In the genomic region with DNA sequence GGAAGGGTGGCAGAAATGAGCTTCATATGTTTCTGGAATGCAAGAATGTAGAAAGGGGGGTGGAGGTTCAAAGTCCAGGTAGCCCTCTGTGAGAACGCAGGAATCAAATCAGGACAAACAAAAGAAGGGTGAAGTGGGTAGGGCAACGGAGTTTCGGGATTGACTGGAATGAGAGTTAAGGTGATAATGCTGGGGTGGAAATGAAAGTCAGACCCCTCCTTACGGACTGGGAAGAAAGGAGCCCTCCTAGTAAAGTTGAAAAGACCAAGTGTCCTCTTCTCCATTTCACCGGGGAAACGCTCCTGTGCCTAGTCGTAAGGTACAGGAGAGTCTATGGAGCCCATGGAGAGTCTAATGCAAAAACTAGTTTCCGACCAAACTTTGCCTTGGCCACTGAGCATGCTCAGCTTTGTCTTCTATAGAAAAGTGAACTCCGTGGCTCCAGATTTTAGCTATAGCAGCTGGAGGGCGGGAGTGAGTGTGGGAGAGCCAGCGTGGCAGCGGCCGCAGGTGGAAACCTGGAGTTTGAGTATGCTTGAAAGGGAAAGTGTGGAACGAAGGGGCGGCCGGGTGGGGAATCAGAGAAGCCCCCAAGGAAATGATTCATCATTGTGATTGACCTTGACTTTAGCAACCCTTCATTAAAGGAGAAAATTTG, we compare ENCODE assay signal across 1 cellular context.
TF ChIP-seq lines count a peak whose summit lies in the region.

No MANE protein-coding gene starts in this region.

TF ChIP-seq in HepG2, 621 proteins besides CTCF, POLR2A, EP300 and RAD21 (continued from another document and continues in another):
- TF ChIP-seq ARID5B (CRISPR knock-in tag; IDR thresholded peaks at IDR 0.05), result peak; percentile 91
- no peak for TF ChIP-seq SNAPC2 (CRISPR knock-in tag; IDR thresholded peaks at IDR 0.05)
- peak; percentile 27; the same call in 1 of the 2 replicates for TF ChIP-seq ZNF547 (CRISPR knock-in tag; IDR thresholded peaks at IDR 0.05)
- TF ChIP-seq, protein P1, sequence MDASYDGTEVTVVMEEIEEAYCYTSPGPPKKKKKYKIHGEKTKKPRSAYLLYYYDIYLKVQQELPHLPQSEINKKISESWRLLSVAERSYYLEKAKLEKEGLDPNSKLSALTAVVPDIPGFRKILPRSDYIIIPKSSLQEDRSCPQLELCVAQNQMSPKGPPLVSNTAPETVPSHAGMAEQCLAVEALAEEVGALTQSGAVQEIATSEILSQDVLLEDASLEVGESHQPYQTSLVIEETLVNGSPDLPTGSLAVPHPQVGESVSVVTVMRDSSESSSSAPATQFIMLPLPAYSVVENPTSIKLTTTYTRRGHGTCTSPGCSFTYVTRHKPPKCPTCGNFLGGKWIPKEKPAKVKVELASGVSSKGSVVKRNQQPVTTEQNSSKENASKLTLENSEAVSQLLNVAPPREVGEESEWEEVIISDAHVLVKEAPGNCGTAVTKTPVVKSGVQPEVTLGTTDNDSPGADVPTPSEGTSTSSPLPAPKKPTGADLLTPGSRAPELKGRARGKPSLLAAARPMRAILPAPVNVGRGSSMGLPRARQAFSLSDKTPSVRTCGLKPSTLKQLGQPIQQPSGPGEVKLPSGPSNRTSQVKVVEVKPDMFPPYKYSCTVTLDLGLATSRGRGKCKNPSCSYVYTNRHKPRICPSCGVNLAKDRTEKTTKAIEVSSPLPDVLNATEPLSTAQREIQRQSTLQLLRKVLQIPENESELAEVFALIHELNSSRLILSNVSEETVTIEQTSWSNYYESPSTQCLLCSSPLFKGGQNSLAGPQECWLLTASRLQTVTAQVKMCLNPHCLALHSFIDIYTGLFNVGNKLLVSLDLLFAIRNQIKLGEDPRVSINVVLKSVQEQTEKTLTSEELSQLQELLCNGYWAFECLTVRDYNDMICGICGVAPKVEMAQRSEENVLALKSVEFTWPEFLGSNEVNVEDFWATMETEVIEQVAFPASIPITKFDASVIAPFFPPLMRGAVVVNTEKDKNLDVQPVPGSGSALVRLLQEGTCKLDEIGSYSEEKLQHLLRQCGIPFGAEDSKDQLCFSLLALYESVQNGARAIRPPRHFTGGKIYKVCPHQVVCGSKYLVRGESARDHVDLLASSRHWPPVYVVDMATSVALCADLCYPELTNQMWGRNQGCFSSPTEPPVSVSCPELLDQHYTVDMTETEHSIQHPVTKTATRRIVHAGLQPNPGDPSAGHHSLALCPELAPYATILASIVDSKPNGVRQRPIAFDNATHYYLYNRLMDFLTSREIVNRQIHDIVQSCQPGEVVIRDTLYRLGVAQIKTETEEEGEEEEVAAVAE (CRISPR knock-in tag; IDR thresholded peaks at IDR 0.05; ENCODE audit: borderline replicate concordance), result no peak
- TF ChIP-seq, protein P2, sequence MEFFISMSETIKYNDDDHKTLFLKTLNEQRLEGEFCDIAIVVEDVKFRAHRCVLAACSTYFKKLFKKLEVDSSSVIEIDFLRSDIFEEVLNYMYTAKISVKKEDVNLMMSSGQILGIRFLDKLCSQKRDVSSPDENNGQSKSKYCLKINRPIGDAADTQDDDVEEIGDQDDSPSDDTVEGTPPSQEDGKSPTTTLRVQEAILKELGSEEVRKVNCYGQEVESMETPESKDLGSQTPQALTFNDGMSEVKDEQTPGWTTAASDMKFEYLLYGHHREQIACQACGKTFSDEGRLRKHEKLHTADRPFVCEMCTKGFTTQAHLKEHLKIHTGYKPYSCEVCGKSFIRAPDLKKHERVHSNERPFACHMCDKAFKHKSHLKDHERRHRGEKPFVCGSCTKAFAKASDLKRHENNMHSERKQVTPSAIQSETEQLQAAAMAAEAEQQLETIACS (CRISPR knock-in tag; IDR thresholded peaks at IDR 0.05), result no peak
- TF ChIP-seq ISL2 (CRISPR knock-in tag; IDR thresholded peaks at IDR 0.05), result peak; percentile 65; the same call in 1 of the 2 replicates
- TF ChIP-seq PAF1 (CRISPR knock-in tag; IDR thresholded peaks at IDR 0.05), result no peak
- TF ChIP-seq CERS6 (CRISPR knock-in tag; IDR thresholded peaks at IDR 0.05), result no peak
- peak; percentile 72 for TF ChIP-seq TARDBP (CRISPR knock-in tag; IDR thresholded peaks at IDR 0.05)
- TF ChIP-seq SPEN (CRISPR knock-in tag; IDR thresholded peaks at IDR 0.05; ENCODE audit: low read depth), result no peak; the same call in 1 of the 2 replicates
- TF ChIP-seq AGO1 (IDR thresholded peaks at IDR 0.05; ENCODE audit: low read depth, low read length, poor library complexity, severe bottlenecking), result no peak
- no peak; the same call in 1 of the 2 replicates for TF ChIP-seq ZNF350 (CRISPR knock-in tag; IDR thresholded peaks at IDR 0.05; ENCODE audit: borderline replicate concordance, low read depth)
- TF ChIP-seq, protein P3, sequence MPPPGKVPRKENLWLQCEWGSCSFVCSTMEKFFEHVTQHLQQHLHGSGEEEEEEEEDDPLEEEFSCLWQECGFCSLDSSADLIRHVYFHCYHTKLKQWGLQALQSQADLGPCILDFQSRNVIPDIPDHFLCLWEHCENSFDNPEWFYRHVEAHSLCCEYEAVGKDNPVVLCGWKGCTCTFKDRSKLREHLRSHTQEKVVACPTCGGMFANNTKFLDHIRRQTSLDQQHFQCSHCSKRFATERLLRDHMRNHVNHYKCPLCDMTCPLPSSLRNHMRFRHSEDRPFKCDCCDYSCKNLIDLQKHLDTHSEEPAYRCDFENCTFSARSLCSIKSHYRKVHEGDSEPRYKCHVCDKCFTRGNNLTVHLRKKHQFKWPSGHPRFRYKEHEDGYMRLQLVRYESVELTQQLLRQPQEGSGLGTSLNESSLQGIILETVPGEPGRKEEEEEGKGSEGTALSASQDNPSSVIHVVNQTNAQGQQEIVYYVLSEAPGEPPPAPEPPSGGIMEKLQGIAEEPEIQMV (CRISPR knock-in tag; IDR thresholded peaks at IDR 0.05; ENCODE audit: low read depth), result no peak
- no peak for TF ChIP-seq ZBTB39 (CRISPR knock-in tag; IDR thresholded peaks at IDR 0.05)
- no peak for TF ChIP-seq ZBTB8A (CRISPR knock-in tag; IDR thresholded peaks at IDR 0.05; ENCODE audit: borderline replicate concordance, low read depth)
- peak; percentile 67 for TF ChIP-seq MED1 (CRISPR knock-in tag; IDR thresholded peaks at IDR 0.05)
- TF ChIP-seq SRF (IDR thresholded peaks at IDR 0.05; ENCODE audit: low read depth, low read length), result no peak
- no peak for TF ChIP-seq ZNF891 (CRISPR knock-in tag; IDR thresholded peaks at IDR 0.05)
- TF ChIP-seq ZNF264 (CRISPR knock-in tag; IDR thresholded peaks at IDR 0.05), result no peak
- 0 out of 2 replicates have a peak, but pooled peaks have one; percentile 35 for TF ChIP-seq CHD4 (IDR thresholded peaks at IDR 0.05; ENCODE audit: borderline replicate concordance, low read length)
- TF ChIP-seq ZNF282 (IDR thresholded peaks at IDR 0.05; ENCODE audit: partially characterized antibody), result no peak
- TF ChIP-seq, protein P4, sequence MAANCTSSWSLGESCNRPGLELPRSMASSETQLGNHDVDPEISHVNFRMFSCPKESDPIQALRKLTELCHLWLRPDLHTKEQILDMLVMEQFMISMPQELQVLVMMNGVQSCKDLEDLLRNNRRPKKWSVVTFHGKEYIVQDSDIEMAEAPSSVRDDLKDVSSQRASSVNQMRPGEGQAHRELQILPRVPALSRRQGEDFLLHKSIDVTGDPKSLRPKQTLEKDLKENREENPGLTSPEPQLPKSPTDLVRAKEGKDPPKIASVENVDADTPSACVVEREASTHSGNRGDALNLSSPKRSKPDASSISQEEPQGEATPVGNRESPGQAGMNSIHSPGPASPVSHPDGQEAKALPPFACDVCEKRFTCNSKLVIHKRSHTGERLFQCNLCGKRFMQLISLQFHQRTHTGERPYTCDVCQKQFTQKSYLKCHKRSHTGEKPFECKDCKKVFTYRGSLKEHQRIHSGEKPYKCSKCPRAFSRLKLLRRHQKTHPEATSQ (CRISPR knock-in tag; IDR thresholded peaks at IDR 0.05; ENCODE audit: borderline replicate concordance), result no peak
- no peak for TF ChIP-seq ZNF12 (CRISPR knock-in tag; IDR thresholded peaks at IDR 0.05)
- no peak for TF ChIP-seq RBAK (CRISPR knock-in tag; IDR thresholded peaks at IDR 0.05)
- TF ChIP-seq, protein P5, sequence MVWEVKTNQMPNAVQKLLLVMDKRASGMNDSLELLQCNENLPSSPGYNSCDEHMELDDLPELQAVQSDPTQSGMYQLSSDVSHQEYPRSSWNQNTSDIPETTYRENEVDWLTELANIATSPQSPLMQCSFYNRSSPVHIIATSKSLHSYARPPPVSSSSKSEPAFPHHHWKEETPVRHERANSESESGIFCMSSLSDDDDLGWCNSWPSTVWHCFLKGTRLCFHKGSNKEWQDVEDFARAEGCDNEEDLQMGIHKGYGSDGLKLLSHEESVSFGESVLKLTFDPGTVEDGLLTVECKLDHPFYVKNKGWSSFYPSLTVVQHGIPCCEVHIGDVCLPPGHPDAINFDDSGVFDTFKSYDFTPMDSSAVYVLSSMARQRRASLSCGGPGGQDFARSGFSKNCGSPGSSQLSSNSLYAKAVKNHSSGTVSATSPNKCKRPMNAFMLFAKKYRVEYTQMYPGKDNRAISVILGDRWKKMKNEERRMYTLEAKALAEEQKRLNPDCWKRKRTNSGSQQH (CRISPR knock-in tag; IDR thresholded peaks at IDR 0.05; ENCODE audit: low read depth), result no peak; the same call in 1 of the 2 replicates
- no peak for TF ChIP-seq FOXK1 (CRISPR knock-in tag; IDR thresholded peaks at IDR 0.05; ENCODE audit: borderline replicate concordance, low read depth)
- no peak for TF ChIP-seq ZNF652 (CRISPR knock-in tag; IDR thresholded peaks at IDR 0.05; ENCODE audit: borderline replicate concordance, low read depth)
- TF ChIP-seq, protein P6, sequence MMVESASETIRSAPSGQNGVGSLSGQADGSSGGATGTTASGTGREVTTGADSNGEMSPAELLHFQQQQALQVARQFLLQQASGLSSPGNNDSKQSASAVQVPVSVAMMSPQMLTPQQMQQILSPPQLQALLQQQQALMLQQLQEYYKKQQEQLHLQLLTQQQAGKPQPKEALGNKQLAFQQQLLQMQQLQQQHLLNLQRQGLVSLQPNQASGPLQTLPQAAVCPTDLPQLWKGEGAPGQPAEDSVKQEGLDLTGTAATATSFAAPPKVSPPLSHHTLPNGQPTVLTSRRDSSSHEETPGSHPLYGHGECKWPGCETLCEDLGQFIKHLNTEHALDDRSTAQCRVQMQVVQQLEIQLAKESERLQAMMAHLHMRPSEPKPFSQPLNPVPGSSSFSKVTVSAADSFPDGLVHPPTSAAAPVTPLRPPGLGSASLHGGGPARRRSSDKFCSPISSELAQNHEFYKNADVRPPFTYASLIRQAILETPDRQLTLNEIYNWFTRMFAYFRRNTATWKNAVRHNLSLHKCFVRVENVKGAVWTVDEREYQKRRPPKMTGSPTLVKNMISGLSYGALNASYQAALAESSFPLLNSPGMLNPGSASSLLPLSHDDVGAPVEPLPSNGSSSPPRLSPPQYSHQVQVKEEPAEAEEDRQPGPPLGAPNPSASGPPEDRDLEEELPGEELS (CRISPR knock-in tag; IDR thresholded peaks at IDR 0.05), result peak; percentile 75
- no peak; the same call in 1 of the 2 replicates for TF ChIP-seq ZNF7 (CRISPR knock-in tag; IDR thresholded peaks at IDR 0.05)
- no peak for TF ChIP-seq NFRKB (IDR thresholded peaks at IDR 0.05)
- TF ChIP-seq PREB (CRISPR knock-in tag; IDR thresholded peaks at IDR 0.05), result no peak
- no peak for TF ChIP-seq ZNF562 (CRISPR knock-in tag; IDR thresholded peaks at IDR 0.05; ENCODE audit: borderline replicate concordance)
- TF ChIP-seq ZNF660 (CRISPR knock-in tag; IDR thresholded peaks at IDR 0.05; ENCODE audit: borderline replicate concordance, low read depth), result no peak
- no peak for TF ChIP-seq MAFG (CRISPR knock-in tag; IDR thresholded peaks at IDR 0.05)
- TF ChIP-seq ZSCAN12 (CRISPR knock-in tag; IDR thresholded peaks at IDR 0.05), result no peak
